Comparison of ENCODE assay signal across 15 cellular contexts in genomic region chr9:117523531-117524153, GRCh38.
"Had no signal": no experiment of that assay in that cellular context is flagged by ENCODE, and none has a peak within 500 bp of the region (broad histone marks: within the 10 kb centered on the region; RNA-seq: fewer than 3 reads in every experiment).

No MANE protein-coding gene starts in this region.

- H3K4me3 ChIP-seq: cardiac muscle cell, thyroid gland had no signal

- H3K36me3 ChIP-seq: cardiac muscle cell, thyroid gland had no signal

- H3K9me3 ChIP-seq: thyroid gland had no signal

- H3K27me3 Mint-ChIP-seq: activated CD4-positive, alpha-beta memory T cell treated with anti-CD3 and anti-CD28 coated beads for 36 hours; activated CD4-positive, alpha-beta T cell treated with anti-CD3 and anti-CD28 coated beads for 36 hours; activated CD8-positive, alpha-beta memory T cell treated with anti-CD3 and anti-CD28 coated beads, Interleukin-2, amount 10 ng/mL, durations not matched to agents 7 days and 5 days; activated naive CD8-positive, alpha-beta T cell; effector memory CD8-positive, alpha-beta T cell had no signal

- H3K36me3 Mint-ChIP-seq: activated CD4-positive, alpha-beta memory T cell treated with anti-CD3 and anti-CD28 coated beads for 36 hours; activated CD8-positive, alpha-beta memory T cell treated with anti-CD3 and anti-CD28 coated beads, Interleukin-2, amount 10 ng/mL, durations not matched to agents 7 days and 5 days; activated naive CD8-positive, alpha-beta T cell; mesothelial cell of epicardium had no signal

- H3K27ac Mint-ChIP-seq: activated CD4-positive, alpha-beta memory T cell treated with anti-CD3 and anti-CD28 coated beads for 36 hours; activated CD4-positive, alpha-beta T cell treated with anti-CD3 and anti-CD28 coated beads for 36 hours; activated CD8-positive, alpha-beta memory T cell treated with anti-CD3 and anti-CD28 coated beads, Interleukin-2, amount 10 ng/mL, durations not matched to agents 7 days and 5 days; activated naive CD8-positive, alpha-beta T cell; effector memory CD8-positive, alpha-beta T cell; mesothelial cell of epicardium; nephron had no signal

- ATAC-seq: activated CD4-positive, alpha-beta T cell treated with anti-CD3 and anti-CD28 coated beads for 36 hours; activated CD8-positive, alpha-beta memory T cell treated with anti-CD3 and anti-CD28 coated beads, Interleukin-2, amount 10 ng/mL, durations not matched to agents 7 days and 5 days; effector memory CD8-positive, alpha-beta T cell; left cardiac atrium had no signal

- H3K27me3 ChIP-seq: cardiac muscle cell, thyroid gland had no signal

- H3K27ac ChIP-seq: cardiac muscle cell, parathyroid adenoma, thyroid gland had no signal

- H3K4me1 ChIP-seq: parathyroid adenoma, thyroid gland had no signal

- DNase-seq: activated CD4-positive, alpha-beta memory T cell treated with anti-CD3 and anti-CD28 coated beads for 36 hours; activated CD4-positive, alpha-beta T cell treated with anti-CD3 and anti-CD28 coated beads for 36 hours; activated CD8-positive, alpha-beta memory T cell treated with anti-CD3 and anti-CD28 coated beads, Interleukin-2, amount 10 ng/mL, durations not matched to agents 7 days and 5 days; dermis blood vessel endothelial cell; effector memory CD8-positive, alpha-beta T cell; foreskin fibroblast; hippocampal formation; left cardiac atrium; stimulated activated naive CD4-positive, alpha-beta T cell; thyroid gland had no signal

- H3K4me3 Mint-ChIP-seq: activated CD4-positive, alpha-beta memory T cell treated with anti-CD3 and anti-CD28 coated beads for 36 hours; activated CD4-positive, alpha-beta T cell treated with anti-CD3 and anti-CD28 coated beads for 36 hours; activated CD8-positive, alpha-beta memory T cell treated with anti-CD3 and anti-CD28 coated beads, Interleukin-2, amount 10 ng/mL, durations not matched to agents 7 days and 5 days; activated naive CD8-positive, alpha-beta T cell; effector memory CD8-positive, alpha-beta T cell; mesothelial cell of epicardium; nephron had no signal

- H3K4me1 Mint-ChIP-seq: activated CD4-positive, alpha-beta T cell treated with anti-CD3 and anti-CD28 coated beads for 36 hours; activated CD8-positive, alpha-beta memory T cell treated with anti-CD3 and anti-CD28 coated beads, Interleukin-2, amount 10 ng/mL, durations not matched to agents 7 days and 5 days; mesothelial cell of epicardium; nephron had no signal
